In genomic region chr2:23753291-23754006, GRCh38 we compare ENCODE assay signal across 23 cellular contexts.
"Had no signal": no experiment of that assay in that cellular context is flagged by ENCODE, and none has a peak within 500 bp of the region (broad histone marks: within the 10 kb centered on the region; RNA-seq: fewer than 3 reads in every experiment).

No MANE protein-coding gene starts in this region.

- H3K27me3 ChIP-seq: gastroesophageal sphincter, hepatocyte, neutrophil, ovary, right lobe of liver, tibial nerve had no signal

- H3K4me3 ChIP-seq: gastroesophageal sphincter, hepatocyte, ovary, right lobe of liver, tibial nerve had no signal

- H3K4me1 ChIP-seq: right lobe of liver had no signal

- H3K36me3 ChIP-seq: ovary, right lobe of liver had no signal

- ATAC-seq: activated CD4-positive, CD25-positive, alpha-beta regulatory T cell treated with anti-CD3 and anti-CD28 coated beads, Interleukin-2, amount 50 U/mL, for 24 hours; effector memory CD8-positive, alpha-beta T cell; gastroesophageal sphincter; left ventricle myocardium superior; right lobe of liver; T-cell had no signal

- H3K27ac ChIP-seq: gastroesophageal sphincter, hepatocyte, neutrophil, ovary, right lobe of liver, tibial nerve, WERI-Rb-1 had no signal

- DNase-seq: activated CD4-positive, alpha-beta memory T cell treated with anti-CD3 and anti-CD28 coated beads for 36 hours; activated CD4-positive, alpha-beta T cell treated with anti-CD3 and anti-CD28 coated beads, Interleukin-2, amount 10 ng/mL, durations not matched to agents 24 days and 14 days; activated CD8-positive, alpha-beta memory T cell treated with anti-CD3 and anti-CD28 coated beads, Interleukin-2, amount 50 U/mL, for 4 hours; activated effector memory CD4-positive, alpha-beta T cell treated with anti-CD3 and anti-CD28 coated beads, Interleukin-2, amount 50 U/mL, for 16 hours; activated naive CD4-positive, alpha-beta T cell treated with anti-CD3 and anti-CD28 coated beads for 36 hours; activated T-cell treated with anti-CD3 and anti-CD28 coated beads, Interleukin-2, amount 50 U/mL, for 1 hour; cortex of kidney; effector memory CD8-positive, alpha-beta T cell; erythroblast; left cardiac atrium; left ventricle myocardium superior; nephron progenitor cell; ovary; right lobe of liver; stimulated activated CD4-positive, alpha-beta T cell treated with anti-CD3 and anti-CD28 coated beads, Interleukin-2, amount 100 ng/mL, for 48 hours; stimulated activated naive CD4-positive, alpha-beta T cell treated with Interleukin-2 at 50 U/mL for 16 hours; T-cell; WERI-Rb-1 had no signal

- H3K4me2 ChIP-seq: hepatocyte had no signal

- H3K79me2 ChIP-seq: hepatocyte had no signal
